2 cellular contexts compared by ENCODE assay signal in the genomic region with DNA sequence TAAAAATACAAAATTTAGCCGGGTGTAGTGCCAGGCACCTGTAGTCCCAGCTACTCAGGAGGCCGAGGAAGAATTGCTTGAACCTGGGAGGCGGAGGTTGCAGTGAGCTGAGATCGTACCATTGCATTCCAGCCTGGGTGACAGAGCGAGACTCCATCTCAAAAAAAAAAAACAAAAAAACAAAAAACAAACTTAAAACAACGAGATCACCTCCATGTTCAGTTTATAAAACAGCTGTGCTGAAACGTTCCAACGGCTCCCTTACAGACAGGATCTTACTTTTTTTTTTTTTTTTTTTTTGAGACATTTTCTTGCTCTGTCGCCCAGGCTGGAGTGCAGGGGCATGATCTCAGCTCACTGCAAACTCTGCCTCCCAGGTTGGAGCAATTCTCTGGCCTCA. TPM values are rescaled to one million over a fixed set of nuclear protein-coding genes. Genes with fewer than 3 reads are reported as not detected.
"Had no signal": no experiment of that assay in that cellular context is flagged by ENCODE, and none has a peak within 500 bp of the region (broad histone marks: within the 10 kb centered on the region; RNA-seq: fewer than 3 reads in every experiment).

No MANE protein-coding gene starts in this region.

RNA-seq across cellular contexts. Expression of a gene that starts 22.1 kb away (rescaled TPM):
- total RNA-seq: MCF 10A had no signal

RNA-seq across cellular contexts. Expression of a gene that starts 43.5 kb away (rescaled TPM):
- total RNA-seq: M059J, MCF 10A had no signal
